ENCODE assay signal across 8 cellular contexts in genomic region chr2:171706152-171706803, GRCh38. TPM values are rescaled to one million over a fixed set of nuclear protein-coding genes. Genes with fewer than 3 reads are reported as not detected.
DNase-seq lines count a peak whose midpoint lies in the region; ATAC-seq and TF ChIP-seq lines count a peak whose summit lies in the region.

No MANE protein-coding gene starts in this region.

- H3K4me1 ChIP-seq in adipocyte (ENCODE audit: control insufficient read depth, insufficient read depth, low read length) (peaks cover 23% of the 10 kb centered on the region), liver (ENCODE audit: control insufficient read depth in 4 of 4, insufficient read depth in 4 of 4, low read length in 3 of 4) (peaks cover 0 to 4% (median 0%) of the 10 kb centered on the region in 4 donors)

- H3K9ac ChIP-seq in adipocyte (ENCODE audit: low read length) = no peak overlapping the region
- H3K9ac ChIP-seq in liver (ENCODE audit: low read depth in 1 of 2, low read length in 2 of 2) = no peak overlapping the region

- DNase-seq in EH (ENCODE audit: low read depth) = peak; percentile 48
- peak; percentile 25 for DNase-seq in Jurkat, Clone E6-1 (ENCODE audit: low read depth, low spot score)
- peak; percentile 69 for DNase-seq in adipocyte (ENCODE audit: low read depth)

- TF ChIP-seq RAD21 in liver (IDR thresholded peaks at IDR 0.05) = peak; percentile 86

- H3K4me3 ChIP-seq in Jurkat, Clone E6-1 (ENCODE audit: low read length) = no peak overlapping the region
- H3K4me3 ChIP-seq in adipocyte (ENCODE audit: low read length) = no peak overlapping the region
- no peak overlapping the region for H3K4me3 ChIP-seq in liver (ENCODE audit: low read depth in 1 of 3, low read length in 3 of 3)

- H3K36me3 ChIP-seq in adipocyte (ENCODE audit: control insufficient read depth, insufficient read depth, low read length, severe bottlenecking) = peaks cover 25% of the 10 kb centered on the region
- peaks cover 0 to 3% (median 0%) of the 10 kb centered on the region in 4 donors for H3K36me3 ChIP-seq in liver (ENCODE audit: control insufficient read depth in 4 of 4, insufficient read depth in 3 of 4, low read depth in 1 of 4, low read length in 3 of 4)

- WGBS in liver = 9% methylated on average over 2 of the region's 2 CpGs

- no peaks in the 10 kb centered on the region for H3K27me3 ChIP-seq in adipocyte (replicated peaks; ENCODE audit: control insufficient read depth, insufficient read depth, low read length)
- no peaks in the 10 kb centered on the region for H3K27me3 ChIP-seq in liver (ENCODE audit: control insufficient read depth in 4 of 4, insufficient read depth in 4 of 4, low read length in 3 of 4)

- H3K9me3 ChIP-seq in adipocyte (ENCODE audit: control insufficient read depth, low read length) = no peaks in the 10 kb centered on the region
- H3K9me3 ChIP-seq in liver (ENCODE audit: control insufficient read depth in 4 of 4, low read length in 3 of 4) = no peaks in the 10 kb centered on the region

- peak; percentile 31 for TF ChIP-seq CTCF in liver (IDR thresholded peaks at IDR 0.05; ENCODE audit: low read depth, low read length, missing input control)

- ATAC-seq in HG03469 (IDR thresholded peaks at IDR 0.05; ENCODE audit: unreplicated experiment) = no peak
- ATAC-seq in HG02973 (IDR thresholded peaks at IDR 0.05; ENCODE audit: unreplicated experiment) = no peak
- ATAC-seq in GM21576 (IDR thresholded peaks at IDR 0.05; ENCODE audit: unreplicated experiment) = no peak
- no peak for ATAC-seq in GM21390 (IDR thresholded peaks at IDR 0.05; ENCODE audit: unreplicated experiment)

- H3K27ac ChIP-seq in liver (ENCODE audit: low read depth in 1 of 2, low read length in 2 of 2) = no peak overlapping the region

TF ChIP-seq in liver, 16 proteins besides CTCF, POLR2A, EP300 and RAD21:
- TF ChIP-seq GABPA (IDR thresholded peaks at IDR 0.05 in 1 of 2, conservative IDR thresholded peaks at IDR 0.05 in 1 of 2) (no peak), JUND (IDR thresholded peaks at IDR 0.05) (no peak), TAF1 (conservative IDR thresholded peaks at IDR 0.05) (no peak), RXRA (IDR thresholded peaks at IDR 0.05) (no peak), FOXA2 (IDR thresholded peaks at IDR 0.05) (no peak), HNF4A (conservative IDR thresholded peaks at IDR 0.05) (no peak), HNF4G (IDR thresholded peaks at IDR 0.05) (no peak), MAX (IDR thresholded peaks at IDR 0.05) (no peak), EGR1 (IDR thresholded peaks at IDR 0.05; ENCODE audit: low read depth in 2 of 2) (no peak), NR2F2 (IDR thresholded peaks at IDR 0.05) (no peak), SP1 (IDR thresholded peaks at IDR 0.05) (no peak), FOXA1 (IDR thresholded peaks at IDR 0.05) (no peak)
- TF ChIP-seq, protein P1, sequence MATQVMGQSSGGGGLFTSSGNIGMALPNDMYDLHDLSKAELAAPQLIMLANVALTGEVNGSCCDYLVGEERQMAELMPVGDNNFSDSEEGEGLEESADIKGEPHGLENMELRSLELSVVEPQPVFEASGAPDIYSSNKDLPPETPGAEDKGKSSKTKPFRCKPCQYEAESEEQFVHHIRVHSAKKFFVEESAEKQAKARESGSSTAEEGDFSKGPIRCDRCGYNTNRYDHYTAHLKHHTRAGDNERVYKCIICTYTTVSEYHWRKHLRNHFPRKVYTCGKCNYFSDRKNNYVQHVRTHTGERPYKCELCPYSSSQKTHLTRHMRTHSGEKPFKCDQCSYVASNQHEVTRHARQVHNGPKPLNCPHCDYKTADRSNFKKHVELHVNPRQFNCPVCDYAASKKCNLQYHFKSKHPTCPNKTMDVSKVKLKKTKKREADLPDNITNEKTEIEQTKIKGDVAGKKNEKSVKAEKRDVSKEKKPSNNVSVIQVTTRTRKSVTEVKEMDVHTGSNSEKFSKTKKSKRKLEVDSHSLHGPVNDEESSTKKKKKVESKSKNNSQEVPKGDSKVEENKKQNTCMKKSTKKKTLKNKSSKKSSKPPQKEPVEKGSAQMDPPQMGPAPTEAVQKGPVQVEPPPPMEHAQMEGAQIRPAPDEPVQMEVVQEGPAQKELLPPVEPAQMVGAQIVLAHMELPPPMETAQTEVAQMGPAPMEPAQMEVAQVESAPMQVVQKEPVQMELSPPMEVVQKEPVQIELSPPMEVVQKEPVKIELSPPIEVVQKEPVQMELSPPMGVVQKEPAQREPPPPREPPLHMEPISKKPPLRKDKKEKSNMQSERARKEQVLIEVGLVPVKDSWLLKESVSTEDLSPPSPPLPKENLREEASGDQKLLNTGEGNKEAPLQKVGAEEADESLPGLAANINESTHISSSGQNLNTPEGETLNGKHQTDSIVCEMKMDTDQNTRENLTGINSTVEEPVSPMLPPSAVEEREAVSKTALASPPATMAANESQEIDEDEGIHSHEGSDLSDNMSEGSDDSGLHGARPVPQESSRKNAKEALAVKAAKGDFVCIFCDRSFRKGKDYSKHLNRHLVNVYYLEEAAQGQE (IDR thresholded peaks at IDR 0.05) = no peak
- TF ChIP-seq, protein P2, sequence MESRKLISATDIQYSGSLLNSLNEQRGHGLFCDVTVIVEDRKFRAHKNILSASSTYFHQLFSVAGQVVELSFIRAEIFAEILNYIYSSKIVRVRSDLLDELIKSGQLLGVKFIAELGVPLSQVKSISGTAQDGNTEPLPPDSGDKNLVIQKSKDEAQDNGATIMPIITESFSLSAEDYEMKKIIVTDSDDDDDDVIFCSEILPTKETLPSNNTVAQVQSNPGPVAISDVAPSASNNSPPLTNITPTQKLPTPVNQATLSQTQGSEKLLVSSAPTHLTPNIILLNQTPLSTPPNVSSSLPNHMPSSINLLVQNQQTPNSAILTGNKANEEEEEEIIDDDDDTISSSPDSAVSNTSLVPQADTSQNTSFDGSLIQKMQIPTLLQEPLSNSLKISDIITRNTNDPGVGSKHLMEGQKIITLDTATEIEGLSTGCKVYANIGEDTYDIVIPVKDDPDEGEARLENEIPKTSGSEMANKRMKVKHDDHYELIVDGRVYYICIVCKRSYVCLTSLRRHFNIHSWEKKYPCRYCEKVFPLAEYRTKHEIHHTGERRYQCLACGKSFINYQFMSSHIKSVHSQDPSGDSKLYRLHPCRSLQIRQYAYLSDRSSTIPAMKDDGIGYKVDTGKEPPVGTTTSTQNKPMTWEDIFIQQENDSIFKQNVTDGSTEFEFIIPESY (IDR thresholded peaks at IDR 0.05) = no peak

RNA-seq across cellular contexts. Expression of gene DYNC1I2, which starts 19.0 kb away (rescaled TPM):
- 97.4 TPM for polyA plus RNA-seq in Jurkat, Clone E6-1 (2012; ENCODE audit: insufficient read depth, insufficient read length)
- total RNA-seq in liver = 10 to 100 TPM; 29.9 to 45.2 TPM
- polyA plus RNA-seq in liver = 10 to 100 TPM; 20.4 to 26.4 TPM
